16 cellular contexts compared by ENCODE assay signal in genomic region chr13:93296584-93296983, GRCh38.
A peak's percentile ranks its signal among the peaks of the same experiment; 100 is the strongest.
DNase-seq lines count a peak whose midpoint lies in the region; ATAC-seq, FAIRE-seq and TF ChIP-seq lines count a peak whose summit lies in the region.
"Had no signal": no experiment of that assay in that cellular context is flagged by ENCODE, and none has a peak within 500 bp of the region (broad histone marks: within the 10 kb centered on the region; RNA-seq: fewer than 3 reads in every experiment).

No MANE protein-coding gene starts in this region.

- H3K4me3 ChIP-seq in bronchial epithelial cell (ENCODE audit: low read depth, low read length): no peak overlapping the region
- H3K4me3 ChIP-seq: BLaER1 treated with 17β-estradiol and CSF1 and Interleukin-3, amounts not matched to agents 10 nM and 100 nM; GM12878; HAP-1 had no signal

- H3K27me3 ChIP-seq in bronchial epithelial cell (ENCODE audit: control insufficient read depth, insufficient read depth, low read length): no peaks in the 10 kb centered on the region
- H3K27me3 ChIP-seq: BLaER1 treated with 17β-estradiol and CSF1 and Interleukin-3, amounts not matched to agents 10 nM and 100 nM had no signal

- TF ChIP-seq CTCF in bronchial epithelial cell (IDR thresholded peaks at IDR 0.05; ENCODE audit: insufficient read depth, low read length, severe bottlenecking): no peak

- H3K36me3 ChIP-seq in bronchial epithelial cell (ENCODE audit: control insufficient read depth, insufficient read depth, low read length): no peaks in the 10 kb centered on the region
- H3K36me3 ChIP-seq: BLaER1 treated with 17β-estradiol and CSF1 and Interleukin-3, amounts not matched to agents 10 nM and 100 nM; HAP-1 had no signal

- no peak for DNase-seq in H54 (ENCODE audit: insufficient read length, low spot score)
- DNase-seq in RCC 7860 (ENCODE audit: low spot score): peak; percentile 18
- peak; percentile 20 for DNase-seq in bronchial epithelial cell (ENCODE audit: low read depth)
- peak; percentile 72 for DNase-seq in kidney tubule cell (ENCODE audit: low spot score)
- DNase-seq in NCI-H2107 treated with DMSO at 0.1 percent for 48 hours (lab: John Stamatoyannopoulos, UW; ENCODE audit: unreplicated experiment): no peak
- DNase-seq in NK-92 (lab: John Stamatoyannopoulos, UW; ENCODE audit: unreplicated experiment): no peak
- DNase-seq: Calu3; CD8-positive, alpha-beta T cell; DMS79 treated with DMSO at 0.1 percent for 48 hours; KBM-7 had no signal

- TF ChIP-seq POLR2A in H54 (IDR thresholded peaks at IDR 0.05; ENCODE audit: low read depth, low read length): no peak

- FAIRE-seq in H54 (lab: Jason Lieb, UNC): peak; percentile 82
- FAIRE-seq in RCC 7860 (lab: Jason Lieb, UNC): no peak
- FAIRE-seq in bronchial epithelial cell (lab: Jason Lieb, UNC): no peak
- FAIRE-seq: GM12878, H1 had no signal

- ATAC-seq in GM18511 (IDR thresholded peaks at IDR 0.05; ENCODE audit: unreplicated experiment) (no peak), GM21717 (IDR thresholded peaks at IDR 0.05; ENCODE audit: unreplicated experiment) (no peak)
- ATAC-seq: CD8-positive, alpha-beta T cell; GM12878 had no signal

Comparison
In these comparisons a context has a peak if more than half of its experiments do, and no peak if none do; other contexts are left out.
1. DNase-seq: peak in RCC 7860 (single experiment), bronchial epithelial cell (single experiment) and kidney tubule cell (single experiment); none in H54 (single experiment), NCI-H2107 treated with DMSO at 0.1 percent for 48 hours (single experiment) and NK-92 (single experiment).